In genomic region chr10:86815035-86815617, GRCh38 we compare ENCODE assay signal across 17 cellular contexts. TPM values are rescaled to one million over a fixed set of nuclear protein-coding genes. Genes with fewer than 3 reads are reported as not detected.
DNase-seq lines count a peak whose midpoint lies in the region; ATAC-seq and TF ChIP-seq lines count a peak whose summit lies in the region.
"Had no signal": no experiment of that assay in that cellular context is flagged by ENCODE, and none has a peak within 500 bp of the region (broad histone marks: within the 10 kb centered on the region; RNA-seq: fewer than 3 reads in every experiment).

No MANE protein-coding gene starts in this region.

- no peak for TF ChIP-seq CTCF in MCF 10A (IDR thresholded peaks at IDR 0.05; ENCODE audit: unreplicated experiment)
- TF ChIP-seq CTCF in mammary epithelial cell (conservative IDR thresholded peaks at IDR 0.05 in 1 of 2, IDR thresholded peaks at IDR 0.05 in 1 of 2; ENCODE audit: extremely low read depth in 1 of 2, insufficient read depth in 1 of 2, low read depth in 1 of 2, low read length in 2 of 2) = no peak
- TF ChIP-seq CTCF in esophagus muscularis mucosa (IDR thresholded peaks at IDR 0.05) = no peak
- no peak for TF ChIP-seq CTCF in osteocyte (IDR thresholded peaks at IDR 0.05)
- no peak for TF ChIP-seq CTCF in GM10248 (IDR thresholded peaks at IDR 0.05; ENCODE audit: control extremely low read depth, extremely low read depth, low read depth, missing control alignments)

- intact Hi-C loops in MCF 10A (cut with micrococcal nuclease) = no loop called here
- intact Hi-C loops in mammary epithelial cell (cut with micrococcal nuclease) = no loop called here
- intact Hi-C loops in esophagus muscularis mucosa (cut with DNase I) = no loop called here
- intact Hi-C loops in aorta (cut with DNase I) = loop anchor here in 1 of 2 donors (2.0 to 5.0 kb wide), 2 partner anchors 58 to 72 kb away; partner anchors contain the start of gene BMPR1A

- TF ChIP-seq EP300 in esophagus muscularis mucosa (IDR thresholded peaks at IDR 0.05) = no peak

- H3K27me3 ChIP-seq in mammary epithelial cell (ENCODE audit: insufficient read depth, low read length) (no peaks in the 10 kb centered on the region), esophagus muscularis mucosa (no peaks in the 10 kb centered on the region), aorta (ENCODE audit: control insufficient read depth in 1 of 2, insufficient read depth in 2 of 2, low read length in 1 of 2) (no peaks in the 10 kb centered on the region), SJCRH30 (no peaks in the 10 kb centered on the region)

- no TSS peak for BruUV-seq in MCF 10A (replicated peaks; lab: Mats Ljungman, UMichigan)
- BruUV-seq in mammary epithelial cell (replicated peaks; lab: Mats Ljungman, UMichigan) = no TSS peak

- CTCF ChIA-PET in MCF 10A (lab: Yijun Ruan, JAX) = no interaction called here
- CTCF ChIA-PET in mammary epithelial cell (lab: Charles Lee; ENCODE audit: low non-redundant PET) = no interaction called here
- CTCF ChIA-PET in GM10248 (lab: Yijun Ruan, JAX) = interaction anchor here (1.0 to 1.4 kb wide), 2 partner anchors 14 to 26 kb away, joined by 3 to 4 read pairs; no protein-coding TSS in a partner anchor

- H3K79me2 ChIP-seq in mammary epithelial cell (ENCODE audit: insufficient read depth, low read length) = peaks cover 65% of the 10 kb centered on the region

- no peak overlapping the region for H3K9ac ChIP-seq in mammary epithelial cell (ENCODE audit: insufficient read depth, low read length)

- H3K36me3 Mint-ChIP-seq in MCF 10A (ENCODE audit: insufficient read depth, unreplicated experiment) (peaks cover 5% of the 10 kb centered on the region), osteocyte (ENCODE audit: unreplicated experiment) (peaks cover 10% of the 10 kb centered on the region)

- dilution Hi-C loops in mammary epithelial cell (cut with HindIII; ENCODE audit: low sequenced_read_pairs) = no loop called here

- H3K4me3 ChIP-seq in mammary epithelial cell (replicated peaks in 1 of 3; ENCODE audit: insufficient read depth in 1 of 3, low read depth in 2 of 3, low read length in 3 of 3) (no peak overlapping the region), esophagus muscularis mucosa (no peak overlapping the region), aorta (ENCODE audit: low read length in 2 of 2) (no peak overlapping the region), SJCRH30 (no peak overlapping the region)
- H3K4me3 ChIP-seq: HAP-1 had no signal

- H3K9me3 Mint-ChIP-seq in MCF 10A (ENCODE audit: unreplicated experiment) = no peaks in the 10 kb centered on the region
- no peaks in the 10 kb centered on the region for H3K9me3 Mint-ChIP-seq in osteocyte (ENCODE audit: unreplicated experiment)

- ATAC-seq in aorta (ENCODE audit: low FRiP score) = peak; percentile 62

- H3K27ac Mint-ChIP-seq in MCF 10A (ENCODE audit: low read depth, unreplicated experiment) = peak overlapping the region; percentile 21
- peak overlapping the region; percentile 13 for H3K27ac Mint-ChIP-seq in osteocyte (ENCODE audit: unreplicated experiment)

- no peaks in the 10 kb centered on the region for H3K9me3 ChIP-seq in mammary epithelial cell (replicated peaks; ENCODE audit: insufficient read depth, low read length)
- no peaks in the 10 kb centered on the region for H3K9me3 ChIP-seq in esophagus muscularis mucosa
- no peaks in the 10 kb centered on the region for H3K9me3 ChIP-seq in aorta (ENCODE audit: control insufficient read depth, low read length)
- no peaks in the 10 kb centered on the region for H3K9me3 ChIP-seq in SJCRH30 (replicated peaks)
- H3K9me3 ChIP-seq: HAP-1 had no signal

- H3K27ac ChIP-seq in mammary epithelial cell (ENCODE audit: insufficient read depth, low read depth, low read length) = no peak overlapping the region
- H3K27ac ChIP-seq in esophagus muscularis mucosa (replicated peaks in 1 of 4) = peak overlapping the region; percentile 46 to 73 (median 60)
- peak overlapping the region; percentile 59 to 95 for H3K27ac ChIP-seq in aorta (ENCODE audit: low read depth in 1 of 2, low read length in 2 of 2)
- H3K27ac ChIP-seq in SJCRH30 = no peak overlapping the region
- H3K27ac ChIP-seq: 22Rv1, epithelial cell of prostate, VCaP had no signal

- H3K4me2 ChIP-seq in mammary epithelial cell (ENCODE audit: insufficient read depth, low read depth, low read length) = no peak overlapping the region

- H3K4me1 Mint-ChIP-seq in MCF 10A (ENCODE audit: insufficient read depth, unreplicated experiment) (peaks cover 43% of the 10 kb centered on the region), osteocyte (ENCODE audit: unreplicated experiment) (peaks cover 25% of the 10 kb centered on the region)

- H3K36me3 ChIP-seq in mammary epithelial cell (ENCODE audit: insufficient read depth, low read length) (no peaks in the 10 kb centered on the region), esophagus muscularis mucosa (no peaks in the 10 kb centered on the region), aorta (ENCODE audit: control insufficient read depth in 1 of 2, insufficient read depth in 2 of 2, low read length in 1 of 2) (no peaks in the 10 kb centered on the region), SJCRH30 (0 out of 2 replicates have a peak, but pooled peaks cover 2% of the 10 kb centered on the region)
- H3K36me3 ChIP-seq: HAP-1 had no signal

- H2AFZ ChIP-seq in mammary epithelial cell (ENCODE audit: low read depth, low read length) = no peak overlapping the region

- in situ Hi-C loops in mammary epithelial cell (cut with MboI; ENCODE audit: low sequenced_read_pairs in 2 of 2) = no loop called here

- WGBS in mammary epithelial cell (ENCODE audit: low coverage, missing lambda C conversion rate) = 78% methylated on average over 4 of the region's 4 CpGs
- 68% methylated on average over 4 of the region's 4 CpGs for WGBS in esophagus muscularis mucosa
- WGBS in aorta, 2 donors = 48 to 51% methylated on average over 4 of the region's 4 CpGs

- H3K27me3 Mint-ChIP-seq in MCF 10A (ENCODE audit: insufficient read depth, unreplicated experiment) (no peaks in the 10 kb centered on the region), osteocyte (ENCODE audit: unreplicated experiment) (no peaks in the 10 kb centered on the region)

- no peaks in the 10 kb centered on the region for H4K20me1 ChIP-seq in mammary epithelial cell (ENCODE audit: insufficient read depth, low read length)

- H3K4me1 ChIP-seq in mammary epithelial cell (ENCODE audit: insufficient read depth, low read length) (peaks cover 19% of the 10 kb centered on the region), esophagus muscularis mucosa (peaks cover 38 to 83% (median 80%) of the 10 kb centered on the region in 4 donors), aorta (ENCODE audit: control insufficient read depth in 1 of 2, insufficient read depth in 2 of 2, low read length in 2 of 2) (peaks cover 8 to 10% of the 10 kb centered on the region in 2 donors), SJCRH30 (no peaks in the 10 kb centered on the region)

- H3K4me3 Mint-ChIP-seq in MCF 10A (ENCODE audit: unreplicated experiment) (no peak overlapping the region), osteocyte (ENCODE audit: unreplicated experiment) (no peak overlapping the region)

- DNase-seq in MCF 10A (ENCODE audit: unreplicated experiment) (peak; percentile 11), mammary epithelial cell (no peak), esophagus muscularis mucosa (ENCODE audit: extremely low spot score) (no peak), osteocyte (ENCODE audit: extremely low spot score, unreplicated experiment) (no peak), aorta (no peak), SJCRH30 (no peak), KG1 (lab: John Stamatoyannopoulos, UW) (no peak), GM10248 (ENCODE audit: extremely low spot score) (no peak)
- DNase-seq: activated naive CD4-positive, alpha-beta T cell treated with Interleukin-2 at 50 U/mL for 16 hours; COR-L47; midbrain; NCI-H1417; NCI-H510A treated with DMSO at 0.1 percent for 48 hours had no signal

- POLR2A ChIA-PET in MCF 10A (lab: Yijun Ruan, JAX) = interaction anchor here (0.5 kb wide), 1 partner anchor 20 kb away, joined by 4 read pairs; no protein-coding TSS in a partner anchor
- POLR2A ChIA-PET in GM10248 (lab: Yijun Ruan, JAX) = no interaction called here

- no peak for TF ChIP-seq POLR2A in esophagus muscularis mucosa (IDR thresholded peaks at IDR 0.05; ENCODE audit: low read depth)

RNA-seq across cellular contexts. Expression of gene BMPR1A, which starts 58.7 kb away (rescaled TPM):
- total RNA-seq in MCF 10A (2022) = 27.3 and 34.3 TPM in 2 replicates
- 10 to 100 TPM; 29.8 to 58.0 TPM for total RNA-seq in mammary epithelial cell
- polyA plus RNA-seq in mammary epithelial cell = 19.1 TPM
- polyA minus RNA-seq in mammary epithelial cell = 16.7 TPM
- 100 to 1,000 TPM in 1 of 4 donors, 10 to 100 TPM in 3; 66.1 to 110 (median 90.5) TPM for total RNA-seq in esophagus muscularis mucosa
- 75.5 and 79.6 TPM in 2 replicates for total RNA-seq in osteocyte
- total RNA-seq in aorta = 100 to 1,000 TPM; 104 to 120 TPM
- 10 to 100 TPM; 19.3 to 22.9 TPM for polyA plus RNA-seq in aorta
- total RNA-seq in SJCRH30 (2014; rRNA removed; shearing (Covaris generic)) = 28.7 and 36.3 TPM in 2 replicates

Comparison
In these comparisons a context has a peak if more than half of its experiments do, and no peak if none do; other contexts are left out.
1. H3K27ac ChIP-seq: peak in esophagus muscularis mucosa (4 of 4) and aorta (2 of 2); none in mammary epithelial cell (single experiment) and SJCRH30 (single experiment).